In the genomic region with DNA sequence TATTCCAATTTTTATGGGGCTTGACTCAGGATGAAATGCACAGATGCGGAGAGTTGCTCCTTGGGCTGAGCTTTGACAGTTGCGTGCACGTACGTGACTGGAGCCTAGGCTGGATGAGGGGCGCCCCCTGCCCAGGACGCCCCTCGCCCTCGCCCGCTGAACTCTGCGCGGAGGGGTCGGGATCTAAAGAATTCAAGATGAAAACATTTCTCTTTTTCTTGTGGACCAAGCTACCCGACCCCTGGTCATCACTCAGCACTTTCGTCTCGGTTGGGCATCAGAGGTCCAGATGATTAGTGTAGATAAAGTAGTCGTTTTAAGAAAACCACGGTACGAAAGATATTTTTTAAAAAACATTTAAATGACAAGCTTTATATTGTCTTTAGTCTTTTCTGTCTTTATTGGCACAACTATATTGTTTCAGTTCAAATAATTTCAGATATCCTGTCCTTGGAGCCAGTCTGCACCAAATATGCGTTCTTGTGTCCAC, we compare ENCODE assay signal across 8 cellular contexts. TPM values are rescaled to one million over a fixed set of nuclear protein-coding genes. Genes with fewer than 3 reads are reported as not detected.
A peak's percentile ranks its signal among the peaks of the same experiment; 100 is the strongest.
DNase-seq lines count a peak whose midpoint lies in the region; TF ChIP-seq lines count a peak whose summit lies in the region.

No MANE protein-coding gene starts in this region.

- H3K4me1 ChIP-seq in OCI-LY7 (ENCODE audit: insufficient read depth, low read length, poor library complexity, severe bottlenecking) (peaks cover 15% of the 10 kb centered on the region), neuron (ENCODE audit: insufficient read depth, low read length) (peaks cover 28% of the 10 kb centered on the region)

- H3K9me3 Mint-ChIP-seq in activated naive CD4-positive, alpha-beta T cell treated with anti-CD3 and anti-CD28 coated beads, Interleukin-2, amount 50 U/mL, for 24 hours, result no peaks in the 10 kb centered on the region
- H3K9me3 Mint-ChIP-seq in endothelial cell (ENCODE audit: unreplicated experiment), result no peaks in the 10 kb centered on the region

- CTCF ChIA-PET in OCI-LY7 (lab: Charles Lee; ENCODE audit: unreplicated experiment), result no interaction called here

- H3K27me3 ChIP-seq in neuron (ENCODE audit: insufficient read depth, low read length), result no peaks in the 10 kb centered on the region

- no TSS peak for BruUV-seq in OCI-LY7 (replicated peaks; lab: Mats Ljungman, UMichigan)

- H4K20me1 ChIP-seq in OCI-LY7 (ENCODE audit: insufficient read depth, low read length), result no peaks in the 10 kb centered on the region

- peak overlapping the region; percentile 84 for H3K27ac Mint-ChIP-seq in activated naive CD4-positive, alpha-beta T cell treated with anti-CD3 and anti-CD28 coated beads, Interleukin-2, amount 50 U/mL, for 24 hours
- H3K27ac Mint-ChIP-seq in endothelial cell (ENCODE audit: unreplicated experiment), result peak overlapping the region; percentile 24

- no peaks in the 10 kb centered on the region for H3K9me3 ChIP-seq in OCI-LY7 (ENCODE audit: low read length)
- no peaks in the 10 kb centered on the region for H3K9me3 ChIP-seq in neuron (ENCODE audit: low read length)

- H3K4me3 Mint-ChIP-seq in activated naive CD4-positive, alpha-beta T cell treated with anti-CD3 and anti-CD28 coated beads, Interleukin-2, amount 50 U/mL, for 24 hours, result peak overlapping the region; percentile 94
- H3K4me3 Mint-ChIP-seq in endothelial cell (ENCODE audit: unreplicated experiment), result peak overlapping the region; percentile 92

- peaks cover 30% of the 10 kb centered on the region for H3K4me1 Mint-ChIP-seq in activated naive CD4-positive, alpha-beta T cell treated with anti-CD3 and anti-CD28 coated beads, Interleukin-2, amount 50 U/mL, for 24 hours
- peaks cover 4% of the 10 kb centered on the region for H3K4me1 Mint-ChIP-seq in endothelial cell (ENCODE audit: unreplicated experiment)

- peak overlapping the region; percentile 88 for H3K4me2 ChIP-seq in OCI-LY7 (ENCODE audit: low read length)

- TF ChIP-seq CTCF in OCI-LY7 (conservative IDR thresholded peaks at IDR 0.05; ENCODE audit: low read length), result no peak
- TF ChIP-seq CTCF in endothelial cell (IDR thresholded peaks at IDR 0.05; ENCODE audit: unreplicated experiment), result no peak

- H3K27me3 Mint-ChIP-seq in activated naive CD4-positive, alpha-beta T cell treated with anti-CD3 and anti-CD28 coated beads, Interleukin-2, amount 50 U/mL, for 24 hours, result peaks cover 5% of the 10 kb centered on the region
- H3K27me3 Mint-ChIP-seq in endothelial cell (ENCODE audit: unreplicated experiment), result peaks cover 4% of the 10 kb centered on the region

- H3K36me3 Mint-ChIP-seq in activated naive CD4-positive, alpha-beta T cell treated with anti-CD3 and anti-CD28 coated beads, Interleukin-2, amount 50 U/mL, for 24 hours, result no peaks in the 10 kb centered on the region
- no peaks in the 10 kb centered on the region for H3K36me3 Mint-ChIP-seq in endothelial cell (ENCODE audit: low read depth, unreplicated experiment)

- DNase-seq in activated naive CD4-positive, alpha-beta T cell treated with Interleukin-2 at 50 U/mL for 16 hours, result no peak
- DNase-seq in OCI-LY7 (ENCODE audit: low spot score), result no peak
- DNase-seq in endothelial cell (ENCODE audit: low spot score), result no peak
- DNase-seq in cerebellar cortex (ENCODE audit: low spot score), result no peak
- DNase-seq in HT-29 (ENCODE audit: low spot score), result no peak
- no peak for DNase-seq in middle frontal gyrus (ENCODE audit: extremely low spot score, low spot score)

- H2AFZ ChIP-seq in OCI-LY7 (ENCODE audit: low read length), result peak overlapping the region; percentile 95
- H2AFZ ChIP-seq in neuron (ENCODE audit: low read depth, low read length), result peak overlapping the region; percentile 88

- H3K4me3 ChIP-seq in OCI-LY7 (ENCODE audit: low read depth, low read length, poor library complexity, severe bottlenecking) (peak overlapping the region; percentile 81), neuron (ENCODE audit: low read length) (peak overlapping the region; percentile 70)

- no peaks in the 10 kb centered on the region; the same call in 1 of the 2 replicates for H3K79me2 ChIP-seq in OCI-LY7 (ENCODE audit: insufficient read depth, low read depth, low read length)

- H3K27ac ChIP-seq in OCI-LY7 (ENCODE audit: low read depth, low read length, poor library complexity, severe bottlenecking), result peak overlapping the region; percentile 10

- intact Hi-C loops in OCI-LY7 (cut with micrococcal nuclease; ENCODE audit: unreplicated experiment), result loop anchor here (5.0 kb wide), 1 partner anchor 176 kb away; no protein-coding TSS in a partner anchor

- no peaks in the 10 kb centered on the region for H3K9me2 ChIP-seq in OCI-LY7 (ENCODE audit: insufficient read depth, low read length)

- H3K36me3 ChIP-seq in OCI-LY7 (ENCODE audit: insufficient read depth, low read length) (no peaks in the 10 kb centered on the region), neuron (ENCODE audit: insufficient read depth, low read length) (no peaks in the 10 kb centered on the region)

- POLR2A ChIA-PET in OCI-LY7 (lab: Charles Lee), result interaction anchor here (0.6 to 1.9 kb wide), 7 partner anchors 32 to 414 kb away, joined by 3 to 11 read pairs (median 4); partner anchors contain the start of genes DZANK1, POLR3F and SEC23B

RNA-seq across cellular contexts. Expression of gene DTD1, which starts 0.7 kb away (rescaled TPM):
- total RNA-seq in OCI-LY7 (2014; rRNA removed; shearing (Covaris generic)), result 27.6 and 35.3 TPM in 2 replicates
- total RNA-seq in OCI-LY7 (2022) (43.0 and 47.8 TPM in 2 replicates), endothelial cell (ENCODE audit: unreplicated experiment) (31.0 TPM)
- 48.0 and 50.0 TPM in 2 replicates for total RNA-seq in HT-29 (2014; rRNA removed; shearing (Covaris generic))

RNA-seq across cellular contexts. Expression of gene SMIM26, which starts 21.4 kb away (rescaled TPM):
- total RNA-seq in OCI-LY7 (2014; rRNA removed; shearing (Covaris generic)), result 124 and 161 TPM in 2 replicates
- total RNA-seq in OCI-LY7 (2022) (71.2 and 91.0 TPM in 2 replicates), endothelial cell (ENCODE audit: unreplicated experiment) (41.0 TPM)
- 90.8 and 94.2 TPM in 2 replicates for total RNA-seq in HT-29 (2014; rRNA removed; shearing (Covaris generic))
